1 cellular context compared by ENCODE assay signal in the genomic region with DNA sequence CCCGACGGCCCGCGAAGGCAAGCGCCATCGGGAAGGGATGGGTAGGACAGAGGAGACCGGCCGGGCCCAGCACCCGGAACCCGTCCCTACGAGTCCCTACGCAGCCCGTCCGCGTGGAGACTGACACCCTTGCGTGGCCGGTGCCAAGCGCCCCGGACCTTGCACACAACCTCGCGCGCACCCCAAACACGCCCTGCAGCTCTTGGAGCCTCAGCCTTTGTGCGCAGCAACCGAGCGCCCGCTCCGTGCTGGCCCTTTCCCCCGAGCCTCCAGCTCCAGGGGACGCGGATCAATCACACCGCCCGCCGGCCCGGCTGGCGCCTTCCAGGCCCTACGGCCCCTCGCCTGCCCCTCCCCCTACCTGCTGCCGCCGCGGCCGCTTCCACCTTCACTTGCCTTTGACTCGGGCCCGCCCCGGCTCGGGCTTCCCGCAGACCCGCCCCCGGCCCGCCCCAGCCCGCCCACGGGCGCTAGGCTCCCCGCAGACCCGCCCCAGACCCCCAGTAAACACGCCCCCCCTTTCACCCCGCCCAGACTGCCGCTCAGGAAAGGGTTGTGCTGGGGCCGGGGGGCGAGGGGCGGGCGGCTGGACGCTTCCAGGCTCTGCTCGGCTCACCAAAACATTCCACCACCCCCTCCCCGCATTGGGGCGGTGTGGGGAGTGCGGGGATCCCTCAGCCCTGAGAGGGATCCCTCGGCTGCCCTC.
TF ChIP-seq lines count a peak whose summit lies in the region.

TSS of gene NDRG2 (minus strand) at position 394 of the 706 bp plus-strand sequence. CDS start 1,746 bp downstream, outside the sequence.

TF ChIP-seq in K562, 482 proteins besides CTCF, POLR2A, EP300 and RAD21 (continued from another document and continues in another):
- no peak for TF ChIP-seq NFIX (CRISPR knock-in tag; IDR thresholded peaks at IDR 0.05; ENCODE audit: low read depth)
- 0 out of 2 replicates have a peak, but pooled peaks have one; percentile 15 for TF ChIP-seq EGR1 (conservative IDR thresholded peaks at IDR 0.05)
- no peak for TF ChIP-seq CBFA2T3 (IDR thresholded peaks at IDR 0.05)
- no peak for TF ChIP-seq FIP1L1 (IDR thresholded peaks at IDR 0.05; ENCODE audit: low read depth, low read length, poor library complexity, severe bottlenecking)
- TF ChIP-seq ETS2 (tag; IDR thresholded peaks at IDR 0.05; ENCODE audit: borderline replicate concordance, poor library complexity, severe bottlenecking) = no peak
- no peak for TF ChIP-seq KLF10 (CRISPR knock-in tag; IDR thresholded peaks at IDR 0.05)
- TF ChIP-seq ZKSCAN8 (CRISPR knock-in tag; IDR thresholded peaks at IDR 0.05) = no peak
- no peak for TF ChIP-seq TEAD2 (tag; IDR thresholded peaks at IDR 0.05)
- TF ChIP-seq, protein P1, sequence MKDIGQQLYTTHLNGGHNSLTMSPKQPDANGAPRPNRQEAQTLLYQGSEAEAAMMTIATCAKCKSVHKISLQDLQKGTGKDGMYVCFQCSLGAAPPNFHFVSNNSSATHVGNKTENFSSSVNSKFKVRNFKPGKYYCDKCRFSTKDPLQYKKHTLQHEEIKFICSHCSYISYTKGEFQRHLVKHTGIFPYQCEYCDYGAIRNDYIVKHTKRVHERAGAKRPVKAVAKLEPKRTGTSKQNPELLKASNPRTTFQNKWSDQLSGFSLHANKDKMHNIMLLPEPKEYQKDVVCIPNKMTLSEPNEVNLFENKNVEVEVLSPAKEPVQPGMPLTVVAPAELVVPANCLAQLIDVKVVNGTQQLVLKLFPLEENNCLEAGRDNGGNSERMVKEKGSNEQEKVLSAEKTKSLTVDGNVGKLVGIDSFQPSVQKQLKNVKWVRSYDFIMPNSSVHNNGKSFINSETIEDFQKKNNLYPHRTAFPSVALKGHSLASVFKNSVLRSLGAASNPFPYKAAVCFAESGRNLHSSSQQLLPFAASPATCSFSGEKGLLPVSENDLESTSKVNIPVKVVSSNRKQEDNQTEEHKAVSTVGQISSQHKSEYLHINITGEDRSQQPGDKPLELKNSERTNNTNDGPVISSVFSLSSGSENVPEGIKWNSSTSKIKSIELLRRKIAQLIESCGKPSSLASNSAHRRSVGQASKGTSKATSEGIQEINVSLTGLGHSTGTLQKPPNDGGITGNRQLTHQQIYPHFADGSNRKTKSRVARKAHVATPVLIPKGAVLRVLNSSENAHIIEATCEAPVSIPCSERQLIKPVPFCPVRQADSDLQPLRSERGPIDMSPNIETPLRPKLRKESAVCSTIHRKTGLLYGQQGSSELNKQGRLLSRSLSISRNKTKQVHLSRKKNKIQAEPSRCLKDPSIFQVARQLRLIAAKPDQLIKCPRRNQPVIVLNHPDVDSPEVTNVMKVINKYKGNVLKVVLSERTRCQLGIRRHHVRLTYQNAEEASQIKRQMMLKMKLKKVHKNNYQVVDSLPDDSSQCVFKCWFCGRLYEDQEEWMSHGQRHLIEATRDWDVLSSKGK (CRISPR knock-in tag; IDR thresholded peaks at IDR 0.05) = no peak
- peak; percentile 80 for TF ChIP-seq ZFX (CRISPR knock-in tag; IDR thresholded peaks at IDR 0.05)
- no peak for TF ChIP-seq ZSCAN29 (IDR thresholded peaks at IDR 0.05)
- TF ChIP-seq TGIF2 (CRISPR knock-in tag; IDR thresholded peaks at IDR 0.05) = no peak
- TF ChIP-seq CXXC5 (CRISPR knock-in tag; IDR thresholded peaks at IDR 0.05) = peak; percentile 62
- TF ChIP-seq MNT (conservative IDR thresholded peaks at IDR 0.05) = peak in 1 of 2 experiments; percentile 52; a peak in 1 of 4 replicates
- no peak for TF ChIP-seq ZNF140 (CRISPR knock-in tag; IDR thresholded peaks at IDR 0.05)
- TF ChIP-seq RCOR1 (IDR thresholded peaks at IDR 0.05; ENCODE audit: borderline replicate concordance in 1 of 2, low read depth in 2 of 2, low read length in 2 of 2) = 0 out of 4 replicates have a peak, but pooled peaks of 1 of the 2 experiments have one; percentile 14
- no peak for TF ChIP-seq AFF4 (CRISPR knock-in tag; IDR thresholded peaks at IDR 0.05)
- TF ChIP-seq HDAC1 (IDR thresholded peaks at IDR 0.05) = no peak
- TF ChIP-seq SOX6 (IDR thresholded peaks at IDR 0.05) = no peak
- no peak for TF ChIP-seq ELF4 (CRISPR knock-in tag; IDR thresholded peaks at IDR 0.05)
- peak; percentile 75; the same call in 1 of the 2 replicates for TF ChIP-seq PHF8 (IDR thresholded peaks at IDR 0.05; ENCODE audit: borderline replicate concordance, low read length)
- TF ChIP-seq ZNF143 (CRISPR knock-in tag; IDR thresholded peaks at IDR 0.05) = no peak
- TF ChIP-seq ZBTB17 (CRISPR knock-in tag; IDR thresholded peaks at IDR 0.05) = peak; percentile 48; the same call in 1 of the 2 replicates
- TF ChIP-seq, protein P2, sequence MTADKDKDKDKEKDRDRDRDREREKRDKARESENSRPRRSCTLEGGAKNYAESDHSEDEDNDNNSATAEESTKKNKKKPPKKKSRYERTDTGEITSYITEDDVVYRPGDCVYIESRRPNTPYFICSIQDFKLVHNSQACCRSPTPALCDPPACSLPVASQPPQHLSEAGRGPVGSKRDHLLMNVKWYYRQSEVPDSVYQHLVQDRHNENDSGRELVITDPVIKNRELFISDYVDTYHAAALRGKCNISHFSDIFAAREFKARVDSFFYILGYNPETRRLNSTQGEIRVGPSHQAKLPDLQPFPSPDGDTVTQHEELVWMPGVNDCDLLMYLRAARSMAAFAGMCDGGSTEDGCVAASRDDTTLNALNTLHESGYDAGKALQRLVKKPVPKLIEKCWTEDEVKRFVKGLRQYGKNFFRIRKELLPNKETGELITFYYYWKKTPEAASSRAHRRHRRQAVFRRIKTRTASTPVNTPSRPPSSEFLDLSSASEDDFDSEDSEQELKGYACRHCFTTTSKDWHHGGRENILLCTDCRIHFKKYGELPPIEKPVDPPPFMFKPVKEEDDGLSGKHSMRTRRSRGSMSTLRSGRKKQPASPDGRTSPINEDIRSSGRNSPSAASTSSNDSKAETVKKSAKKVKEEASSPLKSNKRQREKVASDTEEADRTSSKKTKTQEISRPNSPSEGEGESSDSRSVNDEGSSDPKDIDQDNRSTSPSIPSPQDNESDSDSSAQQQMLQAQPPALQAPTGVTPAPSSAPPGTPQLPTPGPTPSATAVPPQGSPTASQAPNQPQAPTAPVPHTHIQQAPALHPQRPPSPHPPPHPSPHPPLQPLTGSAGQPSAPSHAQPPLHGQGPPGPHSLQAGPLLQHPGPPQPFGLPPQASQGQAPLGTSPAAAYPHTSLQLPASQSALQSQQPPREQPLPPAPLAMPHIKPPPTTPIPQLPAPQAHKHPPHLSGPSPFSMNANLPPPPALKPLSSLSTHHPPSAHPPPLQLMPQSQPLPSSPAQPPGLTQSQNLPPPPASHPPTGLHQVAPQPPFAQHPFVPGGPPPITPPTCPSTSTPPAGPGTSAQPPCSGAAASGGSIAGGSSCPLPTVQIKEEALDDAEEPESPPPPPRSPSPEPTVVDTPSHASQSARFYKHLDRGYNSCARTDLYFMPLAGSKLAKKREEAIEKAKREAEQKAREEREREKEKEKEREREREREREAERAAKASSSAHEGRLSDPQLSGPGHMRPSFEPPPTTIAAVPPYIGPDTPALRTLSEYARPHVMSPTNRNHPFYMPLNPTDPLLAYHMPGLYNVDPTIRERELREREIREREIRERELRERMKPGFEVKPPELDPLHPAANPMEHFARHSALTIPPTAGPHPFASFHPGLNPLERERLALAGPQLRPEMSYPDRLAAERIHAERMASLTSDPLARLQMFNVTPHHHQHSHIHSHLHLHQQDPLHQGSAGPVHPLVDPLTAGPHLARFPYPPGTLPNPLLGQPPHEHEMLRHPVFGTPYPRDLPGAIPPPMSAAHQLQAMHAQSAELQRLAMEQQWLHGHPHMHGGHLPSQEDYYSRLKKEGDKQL (CRISPR knock-in tag; IDR thresholded peaks at IDR 0.05; ENCODE audit: borderline replicate concordance) = no peak
- TF ChIP-seq, protein P3, sequence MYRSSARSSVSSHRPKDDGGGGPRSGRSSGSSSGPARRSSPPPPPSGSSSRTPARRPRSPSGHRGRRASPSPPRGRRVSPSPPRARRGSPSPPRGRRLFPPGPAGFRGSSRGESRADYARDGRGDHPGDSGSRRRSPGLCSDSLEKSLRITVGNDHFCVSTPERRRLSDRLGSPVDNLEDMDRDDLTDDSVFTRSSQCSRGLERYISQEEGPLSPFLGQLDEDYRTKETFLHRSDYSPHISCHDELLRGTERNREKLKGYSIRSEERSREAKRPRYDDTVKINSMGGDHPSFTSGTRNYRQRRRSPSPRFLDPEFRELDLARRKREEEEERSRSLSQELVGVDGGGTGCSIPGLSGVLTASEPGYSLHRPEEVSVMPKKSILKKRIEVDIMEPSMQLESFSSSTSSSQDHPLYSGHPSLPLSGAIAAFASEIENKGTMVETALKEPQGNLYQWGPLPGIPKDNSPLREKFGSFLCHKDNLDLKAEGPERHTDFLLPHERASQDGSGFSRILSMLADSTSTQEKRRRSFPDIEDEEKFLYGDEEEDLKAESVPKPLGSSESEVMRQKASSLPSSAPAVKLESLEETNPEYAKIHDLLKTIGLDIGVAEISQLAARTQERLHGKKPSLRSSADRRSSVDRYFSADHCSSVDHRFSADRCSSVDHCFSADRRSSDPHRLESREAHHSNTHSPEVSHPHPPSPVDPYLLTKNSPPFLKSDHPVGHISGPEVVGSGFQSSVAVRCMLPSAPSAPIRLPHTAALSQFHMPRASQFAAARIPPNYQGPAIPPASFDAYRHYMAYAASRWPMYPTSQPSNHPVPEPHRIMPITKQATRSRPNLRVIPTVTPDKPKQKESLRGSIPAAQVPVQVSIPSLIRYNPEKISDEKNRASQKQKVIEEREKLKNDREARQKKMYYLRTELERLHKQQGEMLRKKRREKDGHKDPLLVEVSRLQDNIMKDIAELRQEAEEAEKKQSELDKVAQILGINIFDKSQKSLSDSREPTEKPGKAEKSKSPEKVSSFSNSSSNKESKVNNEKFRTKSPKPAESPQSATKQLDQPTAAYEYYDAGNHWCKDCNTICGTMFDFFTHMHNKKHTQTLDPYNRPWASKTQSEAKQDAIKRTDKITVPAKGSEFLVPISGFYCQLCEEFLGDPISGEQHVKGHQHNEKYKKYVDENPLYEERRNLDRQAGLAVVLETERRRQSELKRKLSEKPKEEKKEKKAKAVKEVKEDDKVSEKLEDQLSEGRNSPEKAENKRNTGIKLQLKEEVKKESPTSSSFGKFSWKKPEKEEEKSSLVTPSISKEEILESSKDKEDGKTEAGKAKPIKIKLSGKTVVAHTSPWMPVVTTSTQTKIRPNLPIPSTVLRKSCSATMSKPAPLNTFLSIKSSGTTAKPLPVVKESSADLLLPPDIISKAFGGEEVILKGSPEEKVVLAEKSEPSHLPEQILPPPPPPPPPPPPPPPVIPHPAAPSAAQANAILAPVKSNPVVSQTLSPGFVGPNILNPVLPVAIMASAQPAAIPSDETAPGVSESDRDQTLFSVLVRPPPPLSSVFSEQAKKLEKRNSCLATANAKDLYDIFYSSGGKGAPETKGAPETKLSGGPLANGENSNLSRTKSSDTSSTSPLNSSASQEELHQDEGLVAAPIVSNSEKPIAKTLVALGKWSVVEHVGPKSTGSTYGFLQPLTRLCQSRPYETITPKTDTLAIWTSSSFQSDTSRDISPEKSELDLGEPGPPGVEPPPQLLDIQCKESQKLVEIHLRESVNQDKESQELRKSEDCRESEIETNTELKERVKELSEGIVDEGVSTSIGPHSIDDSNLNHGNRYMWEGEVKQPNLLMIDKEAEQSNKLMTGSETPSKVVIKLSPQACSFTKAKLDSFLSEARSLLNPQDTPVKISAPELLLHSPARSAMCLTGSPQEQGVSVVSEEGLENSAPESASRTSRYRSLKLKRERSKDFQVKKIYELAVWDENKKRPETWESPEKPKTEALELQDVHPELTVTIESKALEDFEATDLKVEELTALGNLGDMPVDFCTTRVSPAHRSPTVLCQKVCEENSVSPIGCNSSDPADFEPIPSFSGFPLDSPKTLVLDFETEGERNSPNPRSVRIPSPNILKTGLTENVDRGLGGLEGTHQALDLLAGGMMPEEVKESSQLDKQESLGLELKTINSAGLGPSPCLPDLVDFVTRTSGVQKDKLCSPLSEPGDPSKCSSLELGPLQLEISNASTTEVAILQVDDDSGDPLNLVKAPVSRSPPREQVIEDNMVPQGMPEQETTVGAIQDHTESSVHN (IDR thresholded peaks at IDR 0.05; ENCODE audit: borderline replicate concordance in 1 of 2, low read depth in 1 of 2) = no peak
